13 cellular contexts compared by ENCODE assay signal in genomic region chr12:14643247-14643646, GRCh38. TPM values are rescaled to one million over a fixed set of nuclear protein-coding genes. Genes with fewer than 3 reads are reported as not detected.
DNase-seq lines count a peak whose midpoint lies in the region; ATAC-seq, FAIRE-seq and TF ChIP-seq lines count a peak whose summit lies in the region.
"Had no signal": no experiment of that assay in that cellular context is flagged by ENCODE, and none has a peak within 500 bp of the region (broad histone marks: within the 10 kb centered on the region; RNA-seq: fewer than 3 reads in every experiment).

No MANE protein-coding gene starts in this region.

- H3K9me1 ChIP-seq in endothelial cell of umbilical vein (replicated peaks; ENCODE audit: control insufficient read depth, extremely low read depth, insufficient read depth, low read length): no peaks in the 10 kb centered on the region

- H3K4me2 ChIP-seq in endothelial cell of umbilical vein (ENCODE audit: insufficient read depth, low read length): no peak overlapping the region

- CTCF ChIA-PET in endothelial cell of umbilical vein (lab: Charles Lee): interaction anchor here (1.0 kb wide), 1 partner anchor 405 kb away, joined by 3 read pairs; no protein-coding TSS in a partner anchor

- FAIRE-seq in endothelial cell of umbilical vein (lab: Jason Lieb, UNC): peak; percentile 76
- no peak for FAIRE-seq in GM12892 (lab: Jason Lieb, UNC)
- FAIRE-seq: islet of Langerhans had no signal

- TF ChIP-seq POLR2A in endothelial cell of umbilical vein (IDR thresholded peaks at IDR 0.05; ENCODE audit: low read depth, low read length) (no peak), GM12892 (IDR thresholded peaks at IDR 0.05; ENCODE audit: low read depth, low read length) (no peak)

- POLR2A ChIA-PET in endothelial cell of umbilical vein (lab: Charles Lee): no interaction called here

- peaks cover 9% of the 10 kb centered on the region for H3K27me3 Mint-ChIP-seq in CD4-positive, CD25-positive, alpha-beta regulatory T cell

- DNase-seq in CD4-positive, CD25-positive, alpha-beta regulatory T cell: peak in 2 of 3 donors; percentile 12 to 39
- DNase-seq in DMS53 treated with DMSO at 0.1 percent for 48 hours (lab: John Stamatoyannopoulos, UW; ENCODE audit: unreplicated experiment) (peak; percentile 65), OCI-M1 (lab: John Stamatoyannopoulos, UW) (peak; percentile 55), endothelial cell of umbilical vein (ENCODE audit: low read depth, low spot score) (peak; percentile 14), GM12892 (ENCODE audit: insufficient read length) (no peak), NCI-H748 (lab: John Stamatoyannopoulos, UW; ENCODE audit: unreplicated experiment) (no peak), NCI-H2081 treated with DMSO at 0.1 percent for 48 hours (lab: John Stamatoyannopoulos, UW) (no peak)
- DNase-seq: DMS79, NCI-H1092 treated with DMSO at 0.1 percent for 48 hours had no signal

- no TSS peak for BruUV-seq in endothelial cell of umbilical vein (replicated peaks; lab: Mats Ljungman, UMichigan)

- H3K4me3 Mint-ChIP-seq in CD4-positive, CD25-positive, alpha-beta regulatory T cell: no peak overlapping the region

- H3K4me1 ChIP-seq in CD4-positive, CD25-positive, alpha-beta regulatory T cell (ENCODE audit: control insufficient read depth, insufficient read depth, low read length, poor library complexity, severe bottlenecking): no peaks in the 10 kb centered on the region
- peaks cover 10% of the 10 kb centered on the region for H3K4me1 ChIP-seq in endothelial cell of umbilical vein (ENCODE audit: control insufficient read depth, extremely low read depth, insufficient read depth, low read length)
- H3K4me1 ChIP-seq: esophagus muscularis mucosa had no signal

- H3K27me3 ChIP-seq in CD4-positive, CD25-positive, alpha-beta regulatory T cell (ENCODE audit: control insufficient read depth, insufficient read depth, low read length): peaks cover 3% of the 10 kb centered on the region
- H3K27me3 ChIP-seq in endothelial cell of umbilical vein (ENCODE audit: control insufficient read depth in 2 of 2, insufficient read depth in 2 of 2, low read length in 2 of 2): no peaks in the 10 kb centered on the region
- H3K27me3 ChIP-seq: cardiac muscle cell, esophagus muscularis mucosa had no signal

- H3K9me3 ChIP-seq in CD4-positive, CD25-positive, alpha-beta regulatory T cell (ENCODE audit: control insufficient read depth in 2 of 2, low read length in 2 of 2): no peaks in the 10 kb centered on the region
- no peaks in the 10 kb centered on the region for H3K9me3 ChIP-seq in endothelial cell of umbilical vein (replicated peaks; ENCODE audit: control insufficient read depth, insufficient read depth, low read length)
- H3K9me3 ChIP-seq: esophagus muscularis mucosa had no signal

- no peaks in the 10 kb centered on the region for H3K36me3 Mint-ChIP-seq in CD4-positive, CD25-positive, alpha-beta regulatory T cell

- no peak overlapping the region for H3K27ac ChIP-seq in CD4-positive, CD25-positive, alpha-beta regulatory T cell (ENCODE audit: insufficient read depth, low read length, poor library complexity, severe bottlenecking)
- no peak overlapping the region for H3K27ac ChIP-seq in endothelial cell of umbilical vein (ENCODE audit: insufficient read depth, low read depth, low read length)
- H3K27ac ChIP-seq: cardiac muscle cell, esophagus muscularis mucosa had no signal

- H4K20me1 ChIP-seq in endothelial cell of umbilical vein (replicated peaks; ENCODE audit: control insufficient read depth, extremely low read depth, insufficient read depth, low read length): no peaks in the 10 kb centered on the region

- peak in 1 of 2 donors; percentile 22 for ATAC-seq in CD4-positive, CD25-positive, alpha-beta regulatory T cell (ENCODE audit: low read depth in 2 of 2)

- TF ChIP-seq CTCF in endothelial cell of umbilical vein (IDR thresholded peaks at IDR 0.05; ENCODE audit: extremely low read depth in 1 of 2, insufficient read depth in 1 of 2, low read depth in 1 of 2, low read length in 2 of 2): no peak

- intact Hi-C loops in endothelial cell of umbilical vein (cut with micrococcal nuclease): no loop called here

- no peaks in the 10 kb centered on the region for H3K36me3 ChIP-seq in CD4-positive, CD25-positive, alpha-beta regulatory T cell (ENCODE audit: control insufficient read depth, insufficient read depth, low read length)
- no peaks in the 10 kb centered on the region for H3K36me3 ChIP-seq in endothelial cell of umbilical vein (ENCODE audit: control insufficient read depth in 2 of 2, extremely low read depth in 1 of 2, insufficient read depth in 2 of 2, low read length in 2 of 2)
- H3K36me3 ChIP-seq: cardiac muscle cell, esophagus muscularis mucosa had no signal

- dilution Hi-C loops in endothelial cell of umbilical vein (cut with MboI; ENCODE audit: extremely low pct_ligation_motif_present, low sequenced_read_pairs): no loop called here

- H3K4me3 ChIP-seq in CD4-positive, CD25-positive, alpha-beta regulatory T cell (ENCODE audit: low read depth, low read length): peak overlapping the region; percentile 24
- H3K4me3 ChIP-seq in endothelial cell of umbilical vein (replicated peaks in 1 of 3; ENCODE audit: insufficient read depth in 1 of 3, low read depth in 1 of 3, low read length in 3 of 3): no peak overlapping the region
- H3K4me3 ChIP-seq: cardiac muscle cell, esophagus muscularis mucosa had no signal

- no peaks in the 10 kb centered on the region for H3K79me2 ChIP-seq in endothelial cell of umbilical vein (ENCODE audit: control insufficient read depth, insufficient read depth, low read length)

- H3K27ac Mint-ChIP-seq in CD4-positive, CD25-positive, alpha-beta regulatory T cell: peak overlapping the region in 2 of 3 donors; percentile 1 to 43

- no peak overlapping the region for H2AFZ ChIP-seq in endothelial cell of umbilical vein (ENCODE audit: low read depth, low read length)

- H3K9me3 Mint-ChIP-seq in CD4-positive, CD25-positive, alpha-beta regulatory T cell: no peaks in the 10 kb centered on the region

- H3K9ac ChIP-seq in endothelial cell of umbilical vein (replicated peaks; ENCODE audit: extremely low read depth, insufficient read depth, low read length): no peak overlapping the region

- H3K4me1 Mint-ChIP-seq in CD4-positive, CD25-positive, alpha-beta regulatory T cell: peaks cover 0 to 20% (median 6%) of the 10 kb centered on the region in 4 donors

TF ChIP-seq in endothelial cell of umbilical vein, 7 proteins besides CTCF, POLR2A, EP300 and RAD21:
- no peak for TF ChIP-seq POLR2AphosphoS5 (IDR thresholded peaks at IDR 0.05; ENCODE audit: insufficient read depth, low read depth, low read length)
- TF ChIP-seq JUN (IDR thresholded peaks at IDR 0.05; ENCODE audit: borderline replicate concordance, insufficient read depth, insufficient read length, low read depth): no peak
- TF ChIP-seq GATA2 (IDR thresholded peaks at IDR 0.05; ENCODE audit: insufficient read depth, insufficient read length, low read depth, low read length): peak; percentile 78
- no peak for TF ChIP-seq EZH2 (IDR thresholded peaks at IDR 0.05; ENCODE audit: borderline replicate concordance, low read depth, low read length, severe bottlenecking)

RNA-seq across cellular contexts. Expression of gene GUCY2C, which starts 53.2 kb away (rescaled TPM):
- not detected for total RNA-seq in CD4-positive, CD25-positive, alpha-beta regulatory T cell
- polyA plus RNA-seq in CD4-positive, CD25-positive, alpha-beta regulatory T cell: not detected
- total RNA-seq in endothelial cell of umbilical vein: not detected in 2 replicates
- polyA plus RNA-seq in endothelial cell of umbilical vein: not detected in 2 replicates
- polyA plus RNA-seq in endothelial cell of umbilical vein (2011; cell fraction: cytosol; rRNA removed): not detected in 2 replicates
- polyA plus RNA-seq in endothelial cell of umbilical vein (2011; cell fraction: nucleus; rRNA removed): not detected in 2 replicates
- not detected in 2 replicates for polyA plus RNA-seq in endothelial cell of umbilical vein (2012)
- polyA minus RNA-seq in endothelial cell of umbilical vein: not detected in 2 replicates
- not detected for polyA minus RNA-seq in endothelial cell of umbilical vein (2011; cell fraction: cytosol; rRNA and poly(A)+ RNA removed)
- not detected in 2 replicates for polyA minus RNA-seq in endothelial cell of umbilical vein (2011; cell fraction: nucleus; rRNA and poly(A)+ RNA removed)
- 0.23 TPM for polyA plus RNA-seq in GM12892 (2012; ENCODE audit: missing spikeins)
- total RNA-seq: cardiac muscle cell; esophagus muscularis mucosa; T-helper 1 cell treated with Interleukin-12 subunit alpha and Interleukin-12 subunit beta and Interleukin-4 antibody, amounts not matched to agents 30 ng/mL and 1 ng/mL, for 36 hours had no signal

Comparison
In these comparisons a context has a peak if more than half of its experiments do, and no peak if none do; other contexts are left out.
1. DNase-seq: peak in CD4-positive, CD25-positive, alpha-beta regulatory T cell (2 of 3), DMS53 treated with DMSO at 0.1 percent for 48 hours (single experiment), OCI-M1 (single experiment) and endothelial cell of umbilical vein (single experiment); none in GM12892 (single experiment), NCI-H748 (single experiment) and NCI-H2081 treated with DMSO at 0.1 percent for 48 hours (single experiment).